ENCODE assay signal across 2 cellular contexts in genomic region chr17:68613739-68614298, GRCh38.
TF ChIP-seq lines count a peak whose summit lies in the region.

No MANE protein-coding gene starts in this region.

TF ChIP-seq in Ishikawa, 13 proteins besides CTCF, POLR2A, EP300 and RAD21 (continued from another document):
- TF ChIP-seq REST (IDR thresholded peaks at IDR 0.05; ENCODE audit: low read depth) (no peak), TCF12 (IDR thresholded peaks at IDR 0.05; ENCODE audit: low read depth) (no peak), NFIC (IDR thresholded peaks at IDR 0.05) (no peak), TEAD4 (IDR thresholded peaks at IDR 0.05) (no peak)

TF ChIP-seq in H1, 55 proteins besides CTCF, POLR2A, EP300 and RAD21 (continued from another document):
- no peak for TF ChIP-seq CHD7 (IDR thresholded peaks at IDR 0.05; ENCODE audit: insufficient replicate concordance, low read length)
- TF ChIP-seq NANOG (IDR thresholded peaks at IDR 0.05; ENCODE audit: insufficient read depth, low read depth, low read length, poor library complexity, severe bottlenecking): no peak
- no peak for TF ChIP-seq KDM5A (IDR thresholded peaks at IDR 0.05; ENCODE audit: low read length)
- TF ChIP-seq TAF1 (IDR thresholded peaks at IDR 0.05; ENCODE audit: low read depth, low read length): no peak
- TF ChIP-seq NRF1 (IDR thresholded peaks at IDR 0.05; ENCODE audit: low read depth, low read length): no peak
